9 cellular contexts compared by ENCODE assay signal in the genomic region with DNA sequence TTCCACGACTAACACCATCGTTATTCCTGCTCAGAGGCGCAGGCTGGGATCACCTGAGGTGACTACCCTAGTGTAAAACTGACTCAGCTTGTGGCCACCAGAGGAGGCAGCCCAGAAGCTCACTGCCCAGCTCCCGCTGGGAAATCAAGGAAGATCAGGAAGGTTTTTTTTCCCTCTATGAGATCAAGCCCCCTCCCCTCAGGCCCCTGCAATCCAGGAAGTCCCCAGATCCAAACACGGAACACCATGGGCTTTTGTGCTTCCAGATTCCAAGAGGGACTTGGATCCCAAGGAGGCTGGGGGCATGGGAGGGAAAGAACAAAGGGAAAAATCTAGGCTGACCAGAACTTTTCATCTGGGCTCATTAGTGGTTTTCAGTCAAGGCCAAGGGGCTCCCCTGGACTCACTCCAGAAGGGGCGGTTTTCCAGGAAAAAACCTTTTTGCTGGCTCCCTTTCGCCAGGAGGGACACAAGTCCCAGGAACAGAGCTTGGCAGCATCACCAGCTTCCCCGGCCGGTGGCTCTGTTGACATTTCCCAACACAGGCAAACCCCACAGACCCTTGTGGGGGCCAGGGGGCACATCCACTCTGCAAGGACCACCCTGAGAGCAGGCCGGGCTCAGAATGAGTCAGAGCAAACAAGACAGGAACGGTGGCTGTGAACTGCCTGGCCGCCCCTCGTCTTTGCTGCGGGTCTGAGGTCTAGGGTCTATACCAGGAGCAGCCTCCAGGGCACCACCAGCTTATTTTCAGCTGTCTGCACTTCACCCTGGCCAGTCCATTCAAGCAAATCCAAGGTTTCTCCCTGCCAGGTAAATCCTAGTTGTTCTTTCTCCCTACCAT. TPM values are rescaled to one million over a fixed set of nuclear protein-coding genes. Genes with fewer than 3 reads are reported as not detected.
A peak's percentile ranks its signal among the peaks of the same experiment; 100 is the strongest.
DNase-seq lines count a peak whose midpoint lies in the region; ATAC-seq, FAIRE-seq and TF ChIP-seq lines count a peak whose summit lies in the region.
"Had no signal": no experiment of that assay in that cellular context is flagged by ENCODE, and none has a peak within 500 bp of the region (broad histone marks: within the 10 kb centered on the region; RNA-seq: fewer than 3 reads in every experiment).

No MANE protein-coding gene starts in this region.

- intact Hi-C loops in dorsolateral prefrontal cortex (cut with DNase I): no loop called here

- peak overlapping the region; percentile 94 for H3K4me2 ChIP-seq in A549

- CTCF ChIA-PET in A549 (lab: Yijun Ruan, JAX): interaction anchor here (0.8 to 3.2 kb wide), 11 partner anchors 9 to 120 kb away, joined by 3 to 9 read pairs (median 5); no protein-coding TSS in a partner anchor

- TF ChIP-seq RAD21 in A549 (conservative IDR thresholded peaks at IDR 0.05 in 1 of 2, IDR thresholded peaks at IDR 0.05 in 1 of 2): peak in 1 of 2 experiments; percentile 31; a peak in 2 of 5 replicates

- FAIRE-seq in A549 (lab: Jason Lieb, UNC): no peak

- ATAC-seq in A549 (peak; percentile 55 to 66), HG02610 (IDR thresholded peaks at IDR 0.05; ENCODE audit: unreplicated experiment) (no peak), GM21825 (IDR thresholded peaks at IDR 0.05; ENCODE audit: unreplicated experiment) (no peak)
- peak in 1 of 2 donors; percentile 30 for ATAC-seq in naive thymus-derived CD8-positive, alpha-beta T cell

- peaks cover 43 to 93% (median 92%) of the 10 kb centered on the region in 4 donors for H3K4me1 Mint-ChIP-seq in naive thymus-derived CD8-positive, alpha-beta T cell

- no peak for TF ChIP-seq CTCF in A549 (IDR thresholded peaks at IDR 0.05)
- TF ChIP-seq CTCF in dorsolateral prefrontal cortex (IDR thresholded peaks at IDR 0.05 in 54 of 56, conservative IDR thresholded peaks at IDR 0.05 in 2 of 56; ENCODE audit: low read depth in 1 of 56, partially characterized antibody in 56 of 56): no peak

- peak; percentile 65 to 85; a peak in 3 of 5 replicates for TF ChIP-seq EP300 in A549 (IDR thresholded peaks at IDR 0.05)

- peak overlapping the region; percentile 98 to 99 for H3K27ac ChIP-seq in A549
- H3K27ac ChIP-seq in dorsolateral prefrontal cortex: peak overlapping the region in 53 of 59 donors; percentile 0 to 91 (median 72)
- H3K27ac ChIP-seq: SK-N-MC had no signal

- peaks cover 0 to 46% (median 5%) of the 10 kb centered on the region in 3 donors for H3K36me3 Mint-ChIP-seq in naive thymus-derived CD8-positive, alpha-beta T cell

- H3K27ac Mint-ChIP-seq in naive thymus-derived CD8-positive, alpha-beta T cell: peak overlapping the region; percentile 90 to 99 (median 94)

- DNase-seq in A549 (ENCODE audit: low read depth in 1 of 2, low spot score in 1 of 2) (peak; percentile 66 to 79), M059J (ENCODE audit: low read depth) (peak; percentile 89), dorsolateral prefrontal cortex (peak in 1 of 10 donors; percentile 48), SKM-1 (lab: John Stamatoyannopoulos, UW; ENCODE audit: unreplicated experiment) (no peak), ureter (ENCODE audit: low spot score) (no peak)
- DNase-seq in naive thymus-derived CD8-positive, alpha-beta T cell: no peak

- H3K27me3 ChIP-seq in dorsolateral prefrontal cortex: no peaks in the 10 kb centered on the region

- H3K9me3 Mint-ChIP-seq in naive thymus-derived CD8-positive, alpha-beta T cell: no peaks in the 10 kb centered on the region

- peak overlapping the region; percentile 20; the same call in 2 of the 3 replicates for H3K4me3 ChIP-seq in A549
- H3K4me3 ChIP-seq in dorsolateral prefrontal cortex: no peak overlapping the region
- H3K4me3 ChIP-seq: SK-N-MC had no signal

- H3K27me3 Mint-ChIP-seq in naive thymus-derived CD8-positive, alpha-beta T cell: no peaks in the 10 kb centered on the region

- H3K4me3 Mint-ChIP-seq in naive thymus-derived CD8-positive, alpha-beta T cell: peak overlapping the region; percentile 52 to 91 (median 78)

- no peak for TF ChIP-seq POLR2A in A549 (IDR thresholded peaks at IDR 0.05; ENCODE audit: low read length)

- WGBS in A549 (ENCODE audit: missing lambda C conversion rate): 3% methylated on average over 9 of the region's 14 CpGs

- POLR2A ChIA-PET in A549 (lab: Yijun Ruan, JAX): interaction anchor here (0.8 to 2.3 kb wide), 5 partner anchors 9 to 37 kb away, joined by 3 to 12 read pairs (median 5); partner anchors contain the start of gene MYH9
- POLR2A ChIA-PET in naive thymus-derived CD8-positive, alpha-beta T cell (lab: Charles Lee): interaction anchor here (50.0 to 51.6 kb wide), 2 partner anchors 5 to 17 kb away, joined by 2215 read pairs; partner anchors contain the start of gene MYH9

- H3K4me1 ChIP-seq in A549: peaks cover 86% of the 10 kb centered on the region

- no peaks in the 10 kb centered on the region for H3K9me3 ChIP-seq in A549

TF ChIP-seq in A549, 52 proteins besides CTCF, POLR2A, EP300 and RAD21 (continues in another document):
- TF ChIP-seq GATA3 (IDR thresholded peaks at IDR 0.05; ENCODE audit: borderline replicate concordance) (peak; percentile 71), ZSCAN20 (CRISPR knock-in tag; IDR thresholded peaks at IDR 0.05) (no peak), CBX8 (IDR thresholded peaks at IDR 0.05) (no peak), HEYL (CRISPR knock-in tag; IDR thresholded peaks at IDR 0.05) (no peak), TFCP2L1 (CRISPR knock-in tag; IDR thresholded peaks at IDR 0.05) (no peak), CHD2 (IDR thresholded peaks at IDR 0.05; ENCODE audit: low read length, partially characterized antibody) (no peak), NFE2L2 (conservative IDR thresholded peaks at IDR 0.05; ENCODE audit: low read length) (no peak), SREBF2 (IDR thresholded peaks at IDR 0.05) (no peak), SMC3 (IDR thresholded peaks at IDR 0.05) (peak; percentile 26; the same call in 1 of the 3 replicates), FOSL2 (IDR thresholded peaks at IDR 0.05) (no peak), FOSL2 (CRISPR knock-in tag; IDR thresholded peaks at IDR 0.05) (peak; percentile 76), MYC (IDR thresholded peaks at IDR 0.05; ENCODE audit: borderline replicate concordance, low read length) (no peak), HOXA7 (CRISPR knock-in tag; IDR thresholded peaks at IDR 0.05) (no peak), RCOR1 (IDR thresholded peaks at IDR 0.05; ENCODE audit: low read depth, low read length) (no peak), USF2 (IDR thresholded peaks at IDR 0.05) (no peak), ZNF302 (CRISPR knock-in tag; IDR thresholded peaks at IDR 0.05) (no peak), ZC3H11A (IDR thresholded peaks at IDR 0.05) (no peak), JUN (IDR thresholded peaks at IDR 0.05) (peak; percentile 29 to 69; a peak in 3 of 5 replicates), TP53 (CRISPR knock-in tag; IDR thresholded peaks at IDR 0.05) (no peak), JUNB (IDR thresholded peaks at IDR 0.05) (peak; percentile 49; the same call in 1 of the 2 replicates), POLR2AphosphoS2 (conservative IDR thresholded peaks at IDR 0.05; ENCODE audit: low read length) (no peak), RARB (CRISPR knock-in tag; IDR thresholded peaks at IDR 0.05) (no peak), CEBPB (IDR thresholded peaks at IDR 0.05) (peak; percentile 67 to 69), MAFK (IDR thresholded peaks at IDR 0.05; ENCODE audit: partially characterized antibody) (peak; percentile 4)
- TF ChIP-seq, protein P1, sequence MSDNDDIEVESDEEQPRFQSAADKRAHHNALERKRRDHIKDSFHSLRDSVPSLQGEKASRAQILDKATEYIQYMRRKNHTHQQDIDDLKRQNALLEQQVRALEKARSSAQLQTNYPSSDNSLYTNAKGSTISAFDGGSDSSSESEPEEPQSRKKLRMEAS (IDR thresholded peaks at IDR 0.05): peak; percentile 24; the same call in 1 of the 2 replicates
- TF ChIP-seq, protein P2, sequence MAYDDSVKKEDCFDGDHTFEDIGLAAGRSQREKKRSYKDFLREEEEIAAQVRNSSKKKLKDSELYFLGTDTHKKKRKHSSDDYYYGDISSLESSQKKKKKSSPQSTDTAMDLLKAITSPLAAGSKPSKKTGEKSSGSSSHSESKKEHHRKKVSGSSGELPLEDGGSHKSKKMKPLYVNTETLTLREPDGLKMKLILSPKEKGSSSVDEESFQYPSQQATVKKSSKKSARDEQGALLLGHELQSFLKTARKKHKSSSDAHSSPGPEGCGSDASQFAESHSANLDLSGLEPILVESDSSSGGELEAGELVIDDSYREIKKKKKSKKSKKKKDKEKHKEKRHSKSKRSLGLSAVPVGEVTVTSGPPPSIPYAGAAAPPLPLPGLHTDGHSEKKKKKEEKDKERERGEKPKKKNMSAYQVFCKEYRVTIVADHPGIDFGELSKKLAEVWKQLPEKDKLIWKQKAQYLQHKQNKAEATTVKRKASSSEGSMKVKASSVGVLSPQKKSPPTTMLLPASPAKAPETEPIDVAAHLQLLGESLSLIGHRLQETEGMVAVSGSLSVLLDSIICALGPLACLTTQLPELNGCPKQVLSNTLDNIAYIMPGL (CRISPR knock-in tag; IDR thresholded peaks at IDR 0.05; ENCODE audit: borderline replicate concordance): no peak
- TF ChIP-seq, protein P3, sequence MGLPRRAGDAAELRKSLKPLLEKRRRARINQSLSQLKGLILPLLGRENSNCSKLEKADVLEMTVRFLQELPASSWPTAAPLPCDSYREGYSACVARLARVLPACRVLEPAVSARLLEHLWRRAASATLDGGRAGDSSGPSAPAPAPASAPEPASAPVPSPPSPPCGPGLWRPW (IDR thresholded peaks at IDR 0.05): no peak

RNA-seq across cellular contexts. Expression of gene MYH9, which starts 36.8 kb away (rescaled TPM):
- 92.1 and 162 TPM in 2 replicates for polyA plus RNA-seq in A549 (2011; rRNA removed)
- polyA plus RNA-seq in A549 (2012; cell fraction: cytosol; rRNA removed): 112 and 118 TPM in 2 replicates
- polyA plus RNA-seq in A549 (2012; cell fraction: nucleus; rRNA removed): 202 and 239 TPM in 2 replicates
- polyA plus RNA-seq in A549 (2017; fragmentation: RNase III; extraction: RNeasy Plus Mini Kit Qiagen cat#74134 plus additional on column Dnase treatment): 158 to 215 TPM (median 167 TPM) in 3 replicates
- 460 and 534 TPM in 2 replicates for polyA minus RNA-seq in A549 (2011; rRNA and poly(A)+ RNA removed)
- total RNA-seq in M059J (2014; rRNA removed; shearing (Covaris generic)): 151 and 320 TPM in 2 replicates
- total RNA-seq in dorsolateral prefrontal cortex: 100 to 1,000 TPM in 119 of 120 experiments, 10 to 100 TPM in 1; 95.7 to 282 (median 162) TPM
- 100 to 1,000 TPM; 711 to 718 TPM for total RNA-seq in naive thymus-derived CD8-positive, alpha-beta T cell
- 100 to 1,000 TPM in 2 of 3 donors, 10 to 100 TPM in 1; 51.2 to 389 (median 105) TPM for polyA plus RNA-seq in naive thymus-derived CD8-positive, alpha-beta T cell
- 810 TPM for total RNA-seq in ureter

Comparison
In these comparisons a context has a peak if more than half of its experiments do, and no peak if none do; other contexts are left out.
1. ATAC-seq: peak in A549 (2 of 2); none in HG02610 (single experiment) and GM21825 (single experiment).
2. DNase-seq: peak in A549 (2 of 2) and M059J (single experiment); none in naive thymus-derived CD8-positive, alpha-beta T cell (0 of 10), SKM-1 (single experiment) and ureter (single experiment).